Comparison of ENCODE assay signal across 24 cellular contexts in genomic region chr6:4870821-4871494, GRCh38.
DNase-seq lines count a peak whose midpoint lies in the region; TF ChIP-seq lines count a peak whose summit lies in the region.
"Had no signal": no experiment of that assay in that cellular context is flagged by ENCODE, and none has a peak within 500 bp of the region (broad histone marks: within the 10 kb centered on the region; RNA-seq: fewer than 3 reads in every experiment).

No MANE protein-coding gene starts in this region.

- H3K4me1 ChIP-seq in trophoblast cell (ENCODE audit: control insufficient read depth in 1 of 2, insufficient read depth in 2 of 2, low read length in 2 of 2) (peaks cover 2 to 5% of the 10 kb centered on the region in 2 experiments), tibial nerve (peaks cover 0 to 15% (median 3%) of the 10 kb centered on the region in 4 donors)

- no peak overlapping the region for H4K91ac ChIP-seq in trophoblast cell (ENCODE audit: low read depth, low read length)

- no peak overlapping the region for H2AFZ ChIP-seq in trophoblast cell (ENCODE audit: insufficient read depth, low read length, poor library complexity)

- H3K27ac ChIP-seq in trophoblast cell (ENCODE audit: low read depth, low read length) (no peak overlapping the region), tibial nerve (no peak overlapping the region)
- H3K27ac ChIP-seq: left ventricle myocardium inferior, psoas muscle, vagina, WERI-Rb-1 had no signal

- H2AK5ac ChIP-seq in trophoblast cell (ENCODE audit: low read length): no peak overlapping the region

- WGBS in trophoblast cell (ENCODE audit: extremely low coverage, insufficient coverage, insufficient read length): no CpG with 5 or more reads among the region's 3 CpGs
- 93 to 95% methylated on average over 3 of the region's 3 CpGs for WGBS in tibial nerve, 2 donors

- H3K79me2 ChIP-seq in trophoblast cell (ENCODE audit: control insufficient read depth, insufficient read depth, low read length, poor library complexity): peaks cover 16% of the 10 kb centered on the region

- no peak for TF ChIP-seq CTCF in tibial nerve (IDR thresholded peaks at IDR 0.05)

- no peak overlapping the region for H3K9ac ChIP-seq in trophoblast cell (ENCODE audit: low read length)

- H3K36me3 ChIP-seq in trophoblast cell (ENCODE audit: control insufficient read depth in 1 of 2, insufficient read depth in 2 of 2, low read length in 2 of 2): no peaks in the 10 kb centered on the region
- no peaks in the 10 kb centered on the region for H3K36me3 ChIP-seq in tibial nerve
- H3K36me3 ChIP-seq: left ventricle myocardium inferior, vagina, WERI-Rb-1 had no signal

- H3K14ac ChIP-seq in trophoblast cell (ENCODE audit: low read length): no peak overlapping the region

- no peak overlapping the region for H2BK120ac ChIP-seq in trophoblast cell (ENCODE audit: insufficient read depth, low read length, poor library complexity)

- peak overlapping the region; percentile 77 for H3K4ac ChIP-seq in trophoblast cell (ENCODE audit: low read depth, low read length)

- H2BK12ac ChIP-seq in trophoblast cell (ENCODE audit: low read length): no peak overlapping the region

- H4K12ac ChIP-seq in trophoblast cell (ENCODE audit: low read depth, low read length): no peak overlapping the region

- no peak overlapping the region for H3K18ac ChIP-seq in trophoblast cell (ENCODE audit: low read length)

- H3K4me3 ChIP-seq in trophoblast cell (ENCODE audit: low read depth, low read length) (no peak overlapping the region), tibial nerve (no peak overlapping the region)
- H3K4me3 ChIP-seq: left ventricle myocardium inferior, psoas muscle, vagina had no signal

- no peak overlapping the region for H3K4me2 ChIP-seq in trophoblast cell (ENCODE audit: low read length)

- no peak overlapping the region for H3K23ac ChIP-seq in trophoblast cell (ENCODE audit: low read length)

- no peaks in the 10 kb centered on the region for H3K27me3 ChIP-seq in trophoblast cell (ENCODE audit: insufficient read depth, low read length)
- no peaks in the 10 kb centered on the region for H3K27me3 ChIP-seq in tibial nerve
- H3K27me3 ChIP-seq: vagina had no signal

- TF ChIP-seq POLR2A in tibial nerve (IDR thresholded peaks at IDR 0.05): no peak

- no peak overlapping the region for H4K8ac ChIP-seq in trophoblast cell (ENCODE audit: low read depth, low read length)

- DNase-seq in GM04504 (ENCODE audit: low read depth): peak; percentile 15
- DNase-seq in LHCN-M2 (ENCODE audit: low read depth): peak; percentile 26
- DNase-seq in dermis blood vessel endothelial cell: peak; percentile 40
- DNase-seq in trophoblast cell: no peak
- DNase-seq in NCI-H2107 treated with DMSO at 0.1 percent for 48 hours (lab: John Stamatoyannopoulos, UW; ENCODE audit: unreplicated experiment): no peak
- DNase-seq in midbrain (lab: John Stamatoyannopoulos, UW): no peak
- no peak for DNase-seq in tibial nerve (ENCODE audit: low spot score in 2 of 2)
- DNase-seq: activated CD4-positive, alpha-beta T cell treated with anti-CD3 and anti-CD28 coated beads, Interleukin-2, amount 50 U/mL, for 48 hours; activated CD8-positive, alpha-beta memory T cell treated with anti-CD3 and anti-CD28 coated beads, Interleukin-2, amount 50 U/mL, for 48 hours; AML-193; amniotic stem cell; CD8-positive, alpha-beta T cell; DMS153; foreskin melanocyte; GF-D8; immature natural killer cell; left ventricle myocardium inferior; NCI-H146; NCI-H2171 treated with DMSO at 0.1 percent for 48 hours; NCI-H526; psoas muscle; stimulated activated CD4-positive, alpha-beta T cell treated with anti-CD3 and anti-CD28 coated beads, Interleukin-1b, Interleukin-23, amount 100 ng/mL, for 48 hours; WERI-Rb-1 had no signal

- H3K79me1 ChIP-seq in trophoblast cell (ENCODE audit: low read length): no peaks in the 10 kb centered on the region

- TF ChIP-seq EP300 in tibial nerve (IDR thresholded peaks at IDR 0.05): no peak

- no peak overlapping the region for H2BK5ac ChIP-seq in trophoblast cell (ENCODE audit: low read depth, low read length, poor library complexity)

- H3K9me3 ChIP-seq in trophoblast cell (ENCODE audit: insufficient read depth, low read depth, low read length): no peaks in the 10 kb centered on the region
- peaks cover 0 to 50% (median 7%) of the 10 kb centered on the region in 4 donors for H3K9me3 ChIP-seq in tibial nerve

Comparison
In these comparisons a context has a peak if more than half of its experiments do, and no peak if none do; other contexts are left out.
1. DNase-seq: peak in GM04504 (single experiment), LHCN-M2 (single experiment) and dermis blood vessel endothelial cell (single experiment); none in trophoblast cell (0 of 2), NCI-H2107 treated with DMSO at 0.1 percent for 48 hours (single experiment), midbrain (single experiment) and tibial nerve (0 of 2).